ENCODE assay signal across 1 cellular context in the genomic region with DNA sequence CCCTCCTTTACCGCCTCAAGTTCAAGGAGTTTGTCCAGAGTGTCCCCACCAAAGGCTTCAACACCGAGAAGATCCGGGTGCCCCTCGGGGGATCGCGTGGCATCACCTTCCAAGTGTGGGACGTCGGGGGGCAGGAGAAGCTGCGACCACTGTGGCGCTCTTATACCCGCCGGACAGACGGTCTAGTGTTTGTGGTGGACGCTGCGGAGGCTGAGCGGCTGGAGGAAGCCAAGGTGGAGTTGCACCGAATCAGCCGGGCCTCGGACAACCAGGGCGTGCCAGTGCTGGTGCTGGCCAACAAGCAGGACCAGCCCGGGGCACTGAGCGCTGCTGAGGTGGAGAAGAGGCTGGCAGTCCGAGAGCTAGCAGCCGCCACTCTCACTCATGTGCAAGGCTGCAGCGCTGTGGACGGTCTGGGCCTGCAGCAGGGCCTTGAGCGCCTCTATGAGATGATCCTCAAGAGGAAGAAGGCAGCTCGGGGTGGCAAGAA.
A peak's percentile ranks its signal among the peaks of the same experiment; 100 is the strongest.
TF ChIP-seq lines count a peak whose summit lies in the region.

No MANE protein-coding gene starts in this region.

TF ChIP-seq in WTC11, 78 proteins besides CTCF, POLR2A, EP300 and RAD21 (continued from another document):
- no peak for TF ChIP-seq USF1 (CRISPR knock-in tag; IDR thresholded peaks at IDR 0.05)
- TF ChIP-seq ZNF232 (CRISPR knock-in tag; IDR thresholded peaks at IDR 0.05): no peak
- TF ChIP-seq, protein P1, sequence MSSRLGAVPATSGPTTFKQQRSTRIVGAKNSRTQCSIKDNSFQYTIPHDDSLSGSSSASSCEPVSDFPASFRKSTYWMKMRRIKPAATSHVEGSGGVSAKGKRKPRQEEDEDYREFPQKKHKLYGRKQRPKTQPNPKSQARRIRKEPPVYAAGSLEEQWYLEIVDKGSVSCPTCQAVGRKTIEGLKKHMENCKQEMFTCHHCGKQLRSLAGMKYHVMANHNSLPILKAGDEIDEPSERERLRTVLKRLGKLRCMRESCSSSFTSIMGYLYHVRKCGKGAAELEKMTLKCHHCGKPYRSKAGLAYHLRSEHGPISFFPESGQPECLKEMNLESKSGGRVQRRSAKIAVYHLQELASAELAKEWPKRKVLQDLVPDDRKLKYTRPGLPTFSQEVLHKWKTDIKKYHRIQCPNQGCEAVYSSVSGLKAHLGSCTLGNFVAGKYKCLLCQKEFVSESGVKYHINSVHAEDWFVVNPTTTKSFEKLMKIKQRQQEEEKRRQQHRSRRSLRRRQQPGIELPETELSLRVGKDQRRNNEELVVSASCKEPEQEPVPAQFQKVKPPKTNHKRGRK (CRISPR knock-in tag; IDR thresholded peaks at IDR 0.05; ENCODE audit: borderline replicate concordance): no peak
- TF ChIP-seq GABPB1 (CRISPR knock-in tag; IDR thresholded peaks at IDR 0.05): 0 out of 2 replicates have a peak, but pooled peaks have one; percentile 15
